Comparison of ENCODE assay signal across 2 cellular contexts in the genomic region with DNA sequence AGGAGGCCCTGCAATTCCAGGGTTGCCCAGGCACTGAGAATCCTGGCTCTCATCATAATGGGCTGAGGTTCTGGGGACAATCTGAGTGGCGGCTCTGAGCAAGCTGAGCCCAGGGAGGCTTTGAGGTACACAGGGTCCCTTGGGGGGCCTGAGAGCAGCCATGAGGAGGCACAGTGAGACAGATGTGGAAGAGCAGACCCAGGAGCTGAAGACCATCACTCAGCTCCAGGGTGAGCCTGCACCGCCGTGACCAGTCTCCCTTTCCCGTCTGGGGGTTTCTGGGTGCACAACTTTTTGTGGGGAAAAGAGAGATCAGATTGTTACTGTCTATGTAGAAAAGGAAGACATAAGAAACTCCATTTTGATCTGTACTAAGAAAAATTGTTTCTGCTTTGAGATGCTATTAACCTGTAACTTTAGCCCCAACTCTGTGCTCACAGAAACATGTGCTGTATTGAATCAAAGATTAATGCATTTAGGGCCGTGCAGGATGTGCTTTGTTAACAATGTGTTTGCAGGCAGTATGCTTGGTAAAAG.
TF ChIP-seq lines count a peak whose summit lies in the region.

A gene (plus strand): TSS at position 101 of the 537 bp plus-strand sequence. CDS start 60 bp downstream, at position 161.

TF ChIP-seq in A549, 52 proteins besides CTCF, POLR2A, EP300 and RAD21:
- TF ChIP-seq, protein P1, sequence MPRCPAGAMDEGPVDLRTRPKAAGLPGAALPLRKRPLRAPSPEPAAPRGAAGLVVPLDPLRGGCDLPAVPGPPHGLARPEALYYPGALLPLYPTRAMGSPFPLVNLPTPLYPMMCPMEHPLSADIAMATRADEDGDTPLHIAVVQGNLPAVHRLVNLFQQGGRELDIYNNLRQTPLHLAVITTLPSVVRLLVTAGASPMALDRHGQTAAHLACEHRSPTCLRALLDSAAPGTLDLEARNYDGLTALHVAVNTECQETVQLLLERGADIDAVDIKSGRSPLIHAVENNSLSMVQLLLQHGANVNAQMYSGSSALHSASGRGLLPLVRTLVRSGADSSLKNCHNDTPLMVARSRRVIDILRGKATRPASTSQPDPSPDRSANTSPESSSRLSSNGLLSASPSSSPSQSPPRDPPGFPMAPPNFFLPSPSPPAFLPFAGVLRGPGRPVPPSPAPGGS (IDR thresholded peaks at IDR 0.05), result no peak
- TF ChIP-seq, protein P2, sequence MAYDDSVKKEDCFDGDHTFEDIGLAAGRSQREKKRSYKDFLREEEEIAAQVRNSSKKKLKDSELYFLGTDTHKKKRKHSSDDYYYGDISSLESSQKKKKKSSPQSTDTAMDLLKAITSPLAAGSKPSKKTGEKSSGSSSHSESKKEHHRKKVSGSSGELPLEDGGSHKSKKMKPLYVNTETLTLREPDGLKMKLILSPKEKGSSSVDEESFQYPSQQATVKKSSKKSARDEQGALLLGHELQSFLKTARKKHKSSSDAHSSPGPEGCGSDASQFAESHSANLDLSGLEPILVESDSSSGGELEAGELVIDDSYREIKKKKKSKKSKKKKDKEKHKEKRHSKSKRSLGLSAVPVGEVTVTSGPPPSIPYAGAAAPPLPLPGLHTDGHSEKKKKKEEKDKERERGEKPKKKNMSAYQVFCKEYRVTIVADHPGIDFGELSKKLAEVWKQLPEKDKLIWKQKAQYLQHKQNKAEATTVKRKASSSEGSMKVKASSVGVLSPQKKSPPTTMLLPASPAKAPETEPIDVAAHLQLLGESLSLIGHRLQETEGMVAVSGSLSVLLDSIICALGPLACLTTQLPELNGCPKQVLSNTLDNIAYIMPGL (CRISPR knock-in tag; IDR thresholded peaks at IDR 0.05; ENCODE audit: borderline replicate concordance), result no peak
- TF ChIP-seq PHF8 (IDR thresholded peaks at IDR 0.05; ENCODE audit: borderline replicate concordance, low read depth), result no peak
- TF ChIP-seq ZSCAN20 (CRISPR knock-in tag; IDR thresholded peaks at IDR 0.05), result no peak
- no peak for TF ChIP-seq POLR2AphosphoS2 (conservative IDR thresholded peaks at IDR 0.05; ENCODE audit: low read length)
- TF ChIP-seq, protein P3, sequence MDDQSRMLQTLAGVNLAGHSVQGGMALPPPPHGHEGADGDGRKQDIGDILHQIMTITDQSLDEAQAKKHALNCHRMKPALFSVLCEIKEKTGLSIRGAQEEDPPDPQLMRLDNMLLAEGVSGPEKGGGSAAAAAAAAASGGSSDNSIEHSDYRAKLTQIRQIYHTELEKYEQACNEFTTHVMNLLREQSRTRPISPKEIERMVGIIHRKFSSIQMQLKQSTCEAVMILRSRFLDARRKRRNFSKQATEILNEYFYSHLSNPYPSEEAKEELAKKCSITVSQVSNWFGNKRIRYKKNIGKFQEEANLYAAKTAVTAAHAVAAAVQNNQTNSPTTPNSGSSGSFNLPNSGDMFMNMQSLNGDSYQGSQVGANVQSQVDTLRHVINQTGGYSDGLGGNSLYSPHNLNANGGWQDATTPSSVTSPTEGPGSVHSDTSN (IDR thresholded peaks at IDR 0.05), result no peak
- no peak for TF ChIP-seq EHMT2 (IDR thresholded peaks at IDR 0.05; ENCODE audit: low read depth)
- no peak for TF ChIP-seq FOXS1 (CRISPR knock-in tag; IDR thresholded peaks at IDR 0.05)
- no peak for TF ChIP-seq CBX2 (IDR thresholded peaks at IDR 0.05; ENCODE audit: borderline replicate concordance, low read depth)
- TF ChIP-seq, protein P4, sequence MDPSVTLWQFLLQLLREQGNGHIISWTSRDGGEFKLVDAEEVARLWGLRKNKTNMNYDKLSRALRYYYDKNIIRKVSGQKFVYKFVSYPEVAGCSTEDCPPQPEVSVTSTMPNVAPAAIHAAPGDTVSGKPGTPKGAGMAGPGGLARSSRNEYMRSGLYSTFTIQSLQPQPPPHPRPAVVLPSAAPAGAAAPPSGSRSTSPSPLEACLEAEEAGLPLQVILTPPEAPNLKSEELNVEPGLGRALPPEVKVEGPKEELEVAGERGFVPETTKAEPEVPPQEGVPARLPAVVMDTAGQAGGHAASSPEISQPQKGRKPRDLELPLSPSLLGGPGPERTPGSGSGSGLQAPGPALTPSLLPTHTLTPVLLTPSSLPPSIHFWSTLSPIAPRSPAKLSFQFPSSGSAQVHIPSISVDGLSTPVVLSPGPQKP (IDR thresholded peaks at IDR 0.05; ENCODE audit: low read depth, low read length), result no peak
- TF ChIP-seq, protein P5, sequence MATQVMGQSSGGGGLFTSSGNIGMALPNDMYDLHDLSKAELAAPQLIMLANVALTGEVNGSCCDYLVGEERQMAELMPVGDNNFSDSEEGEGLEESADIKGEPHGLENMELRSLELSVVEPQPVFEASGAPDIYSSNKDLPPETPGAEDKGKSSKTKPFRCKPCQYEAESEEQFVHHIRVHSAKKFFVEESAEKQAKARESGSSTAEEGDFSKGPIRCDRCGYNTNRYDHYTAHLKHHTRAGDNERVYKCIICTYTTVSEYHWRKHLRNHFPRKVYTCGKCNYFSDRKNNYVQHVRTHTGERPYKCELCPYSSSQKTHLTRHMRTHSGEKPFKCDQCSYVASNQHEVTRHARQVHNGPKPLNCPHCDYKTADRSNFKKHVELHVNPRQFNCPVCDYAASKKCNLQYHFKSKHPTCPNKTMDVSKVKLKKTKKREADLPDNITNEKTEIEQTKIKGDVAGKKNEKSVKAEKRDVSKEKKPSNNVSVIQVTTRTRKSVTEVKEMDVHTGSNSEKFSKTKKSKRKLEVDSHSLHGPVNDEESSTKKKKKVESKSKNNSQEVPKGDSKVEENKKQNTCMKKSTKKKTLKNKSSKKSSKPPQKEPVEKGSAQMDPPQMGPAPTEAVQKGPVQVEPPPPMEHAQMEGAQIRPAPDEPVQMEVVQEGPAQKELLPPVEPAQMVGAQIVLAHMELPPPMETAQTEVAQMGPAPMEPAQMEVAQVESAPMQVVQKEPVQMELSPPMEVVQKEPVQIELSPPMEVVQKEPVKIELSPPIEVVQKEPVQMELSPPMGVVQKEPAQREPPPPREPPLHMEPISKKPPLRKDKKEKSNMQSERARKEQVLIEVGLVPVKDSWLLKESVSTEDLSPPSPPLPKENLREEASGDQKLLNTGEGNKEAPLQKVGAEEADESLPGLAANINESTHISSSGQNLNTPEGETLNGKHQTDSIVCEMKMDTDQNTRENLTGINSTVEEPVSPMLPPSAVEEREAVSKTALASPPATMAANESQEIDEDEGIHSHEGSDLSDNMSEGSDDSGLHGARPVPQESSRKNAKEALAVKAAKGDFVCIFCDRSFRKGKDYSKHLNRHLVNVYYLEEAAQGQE (IDR thresholded peaks at IDR 0.05), result no peak
- TF ChIP-seq RNF2 (IDR thresholded peaks at IDR 0.05; ENCODE audit: borderline replicate concordance, low read depth), result no peak
- no peak for TF ChIP-seq ZC3H11A (IDR thresholded peaks at IDR 0.05)
- TF ChIP-seq CEBPB (IDR thresholded peaks at IDR 0.05), result no peak
- no peak for TF ChIP-seq CHD2 (IDR thresholded peaks at IDR 0.05; ENCODE audit: low read length, partially characterized antibody)
- no peak for TF ChIP-seq CHD4 (IDR thresholded peaks at IDR 0.05; ENCODE audit: borderline replicate concordance)
- TF ChIP-seq, protein P6, sequence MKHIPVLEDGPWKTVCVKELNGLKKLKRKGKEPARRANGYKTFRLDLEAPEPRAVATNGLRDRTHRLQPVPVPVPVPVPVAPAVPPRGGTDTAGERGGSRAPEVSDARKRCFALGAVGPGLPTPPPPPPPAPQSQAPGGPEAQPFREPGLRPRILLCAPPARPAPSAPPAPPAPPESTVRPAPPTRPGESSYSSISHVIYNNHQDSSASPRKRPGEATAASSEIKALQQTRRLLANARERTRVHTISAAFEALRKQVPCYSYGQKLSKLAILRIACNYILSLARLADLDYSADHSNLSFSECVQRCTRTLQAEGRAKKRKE (CRISPR knock-in tag; IDR thresholded peaks at IDR 0.05; ENCODE audit: low read depth), result no peak
- TF ChIP-seq FOSB (CRISPR knock-in tag; IDR thresholded peaks at IDR 0.05), result no peak
- no peak for TF ChIP-seq NR3C1 (IDR thresholded peaks at IDR 0.05)
- no peak for TF ChIP-seq JUNB (IDR thresholded peaks at IDR 0.05)
TF ChIP-seq in A549: peak in this region for 0.

TF ChIP-seq in K562, 482 proteins besides CTCF, POLR2A, EP300 and RAD21 (continued from another document and continues in another):
- TF ChIP-seq ZBTB17 (CRISPR knock-in tag; IDR thresholded peaks at IDR 0.05), result no peak
- TF ChIP-seq EZH2 (IDR thresholded peaks at IDR 0.05; ENCODE audit: borderline replicate concordance, low read depth, low read length), result no peak
- TF ChIP-seq HNRNPH1 (optimal IDR thresholded peaks at IDR 0.05; ENCODE audit: low read depth, low read length), result no peak
- TF ChIP-seq, protein P7, sequence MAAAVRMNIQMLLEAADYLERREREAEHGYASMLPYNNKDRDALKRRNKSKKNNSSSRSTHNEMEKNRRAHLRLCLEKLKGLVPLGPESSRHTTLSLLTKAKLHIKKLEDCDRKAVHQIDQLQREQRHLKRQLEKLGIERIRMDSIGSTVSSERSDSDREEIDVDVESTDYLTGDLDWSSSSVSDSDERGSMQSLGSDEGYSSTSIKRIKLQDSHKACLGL (CRISPR knock-in tag; IDR thresholded peaks at IDR 0.05; ENCODE audit: borderline replicate concordance, poor library complexity, severe bottlenecking), result no peak
- TF ChIP-seq GATAD2A (IDR thresholded peaks at IDR 0.05), result no peak
- TF ChIP-seq, protein P8, sequence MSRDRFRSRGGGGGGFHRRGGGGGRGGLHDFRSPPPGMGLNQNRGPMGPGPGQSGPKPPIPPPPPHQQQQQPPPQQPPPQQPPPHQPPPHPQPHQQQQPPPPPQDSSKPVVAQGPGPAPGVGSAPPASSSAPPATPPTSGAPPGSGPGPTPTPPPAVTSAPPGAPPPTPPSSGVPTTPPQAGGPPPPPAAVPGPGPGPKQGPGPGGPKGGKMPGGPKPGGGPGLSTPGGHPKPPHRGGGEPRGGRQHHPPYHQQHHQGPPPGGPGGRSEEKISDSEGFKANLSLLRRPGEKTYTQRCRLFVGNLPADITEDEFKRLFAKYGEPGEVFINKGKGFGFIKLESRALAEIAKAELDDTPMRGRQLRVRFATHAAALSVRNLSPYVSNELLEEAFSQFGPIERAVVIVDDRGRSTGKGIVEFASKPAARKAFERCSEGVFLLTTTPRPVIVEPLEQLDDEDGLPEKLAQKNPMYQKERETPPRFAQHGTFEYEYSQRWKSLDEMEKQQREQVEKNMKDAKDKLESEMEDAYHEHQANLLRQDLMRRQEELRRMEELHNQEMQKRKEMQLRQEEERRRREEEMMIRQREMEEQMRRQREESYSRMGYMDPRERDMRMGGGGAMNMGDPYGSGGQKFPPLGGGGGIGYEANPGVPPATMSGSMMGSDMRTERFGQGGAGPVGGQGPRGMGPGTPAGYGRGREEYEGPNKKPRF (IDR thresholded peaks at IDR 0.05; ENCODE audit: low read depth, low read length), result no peak
- TF ChIP-seq, protein P9, sequence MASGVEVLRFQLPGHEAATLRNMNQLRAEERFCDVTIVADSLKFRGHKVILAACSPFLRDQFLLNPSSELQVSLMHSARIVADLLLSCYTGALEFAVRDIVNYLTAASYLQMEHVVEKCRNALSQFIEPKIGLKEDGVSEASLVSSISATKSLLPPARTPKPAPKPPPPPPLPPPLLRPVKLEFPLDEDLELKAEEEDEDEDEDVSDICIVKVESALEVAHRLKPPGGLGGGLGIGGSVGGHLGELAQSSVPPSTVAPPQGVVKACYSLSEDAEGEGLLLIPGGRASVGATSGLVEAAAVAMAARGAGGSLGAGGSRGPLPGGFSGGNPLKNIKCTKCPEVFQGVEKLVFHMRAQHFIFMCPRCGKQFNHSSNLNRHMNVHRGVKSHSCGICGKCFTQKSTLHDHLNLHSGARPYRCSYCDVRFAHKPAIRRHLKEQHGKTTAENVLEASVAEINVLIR (CRISPR knock-in tag; IDR thresholded peaks at IDR 0.05), result no peak
- TF ChIP-seq BMI1 (IDR thresholded peaks at IDR 0.05; ENCODE audit: low read length), result no peak
- TF ChIP-seq FOXJ2 (tag; IDR thresholded peaks at IDR 0.05), result no peak
- no peak for TF ChIP-seq HNRNPLL (IDR thresholded peaks at IDR 0.05; ENCODE audit: low read depth, low read length, poor library complexity, severe bottlenecking)
- TF ChIP-seq MCM3 (IDR thresholded peaks at IDR 0.05), result no peak
- 0 out of 2 replicates have a peak, but pooled peaks have one; percentile 13 for TF ChIP-seq KLF10 (CRISPR knock-in tag; IDR thresholded peaks at IDR 0.05)
- no peak for TF ChIP-seq ZC3H11A (IDR thresholded peaks at IDR 0.05; ENCODE audit: low read depth, low read length)
- TF ChIP-seq ZNF764 (CRISPR knock-in tag; IDR thresholded peaks at IDR 0.05; ENCODE audit: low read depth), result no peak
- no peak for TF ChIP-seq ARID2 (IDR thresholded peaks at IDR 0.05)
- TF ChIP-seq ZNF766 (CRISPR knock-in tag; conservative IDR thresholded peaks at IDR 0.05), result no peak
- peak; percentile 50; the same call in 1 of the 2 replicates for TF ChIP-seq PTTG1 (tag; IDR thresholded peaks at IDR 0.05; ENCODE audit: low read depth)
- no peak for TF ChIP-seq IRF2 (CRISPR knock-in tag; IDR thresholded peaks at IDR 0.05)
- TF ChIP-seq, protein P10, sequence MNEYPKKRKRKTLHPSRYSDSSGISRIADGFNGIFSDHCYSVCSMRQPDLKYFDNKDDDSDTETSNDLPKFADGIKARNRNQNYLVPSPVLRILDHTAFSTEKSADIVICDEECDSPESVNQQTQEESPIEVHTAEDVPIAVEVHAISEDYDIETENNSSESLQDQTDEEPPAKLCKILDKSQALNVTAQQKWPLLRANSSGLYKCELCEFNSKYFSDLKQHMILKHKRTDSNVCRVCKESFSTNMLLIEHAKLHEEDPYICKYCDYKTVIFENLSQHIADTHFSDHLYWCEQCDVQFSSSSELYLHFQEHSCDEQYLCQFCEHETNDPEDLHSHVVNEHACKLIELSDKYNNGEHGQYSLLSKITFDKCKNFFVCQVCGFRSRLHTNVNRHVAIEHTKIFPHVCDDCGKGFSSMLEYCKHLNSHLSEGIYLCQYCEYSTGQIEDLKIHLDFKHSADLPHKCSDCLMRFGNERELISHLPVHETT (CRISPR knock-in tag; conservative IDR thresholded peaks at IDR 0.05 in 1 of 2, IDR thresholded peaks at IDR 0.05 in 1 of 2), result peak in 1 of 2 experiments; percentile 39; a peak in 1 of 4 replicates
- TF ChIP-seq, protein P11, sequence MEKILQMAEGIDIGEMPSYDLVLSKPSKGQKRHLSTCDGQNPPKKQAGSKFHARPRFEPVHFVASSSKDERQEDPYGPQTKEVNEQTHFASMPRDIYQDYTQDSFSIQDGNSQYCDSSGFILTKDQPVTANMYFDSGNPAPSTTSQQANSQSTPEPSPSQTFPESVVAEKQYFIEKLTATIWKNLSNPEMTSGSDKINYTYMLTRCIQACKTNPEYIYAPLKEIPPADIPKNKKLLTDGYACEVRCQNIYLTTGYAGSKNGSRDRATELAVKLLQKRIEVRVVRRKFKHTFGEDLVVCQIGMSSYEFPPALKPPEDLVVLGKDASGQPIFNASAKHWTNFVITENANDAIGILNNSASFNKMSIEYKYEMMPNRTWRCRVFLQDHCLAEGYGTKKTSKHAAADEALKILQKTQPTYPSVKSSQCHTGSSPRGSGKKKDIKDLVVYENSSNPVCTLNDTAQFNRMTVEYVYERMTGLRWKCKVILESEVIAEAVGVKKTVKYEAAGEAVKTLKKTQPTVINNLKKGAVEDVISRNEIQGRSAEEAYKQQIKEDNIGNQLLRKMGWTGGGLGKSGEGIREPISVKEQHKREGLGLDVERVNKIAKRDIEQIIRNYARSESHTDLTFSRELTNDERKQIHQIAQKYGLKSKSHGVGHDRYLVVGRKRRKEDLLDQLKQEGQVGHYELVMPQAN (IDR thresholded peaks at IDR 0.05; ENCODE audit: borderline replicate concordance), result no peak
- no peak for TF ChIP-seq POLR2AphosphoS2 (IDR thresholded peaks at IDR 0.05; ENCODE audit: low read length)
- TF ChIP-seq PHB (CRISPR knock-in tag; IDR thresholded peaks at IDR 0.05), result 0 out of 2 replicates have a peak, but pooled peaks have one; percentile 45
- no peak for TF ChIP-seq TRIM24 (IDR thresholded peaks at IDR 0.05)
